Comparison of ENCODE assay signal across 9 cellular contexts in the genomic region with DNA sequence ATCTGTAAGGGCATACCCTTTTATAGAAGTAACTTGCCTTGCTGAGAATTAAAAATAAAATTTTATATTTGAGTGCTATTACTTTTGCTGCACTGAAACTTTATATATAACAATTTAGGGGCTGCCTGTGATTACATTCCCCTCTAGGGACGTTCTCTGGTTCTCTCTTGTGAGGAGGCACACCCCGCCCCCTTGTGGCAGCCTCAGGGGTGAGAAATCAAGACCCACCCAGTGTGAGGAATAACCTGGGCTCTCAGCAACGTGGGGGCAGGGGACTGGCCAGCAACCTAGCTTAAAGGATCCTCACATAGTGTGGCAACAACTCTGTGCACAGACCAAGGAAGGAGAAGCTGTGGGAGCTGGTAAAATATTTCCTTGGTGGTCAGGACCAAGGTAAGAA. TPM values are rescaled to one million over a fixed set of nuclear protein-coding genes. Genes with fewer than 3 reads are reported as not detected.
A peak's percentile ranks its signal among the peaks of the same experiment; 100 is the strongest.
DNase-seq lines count a peak whose midpoint lies in the region; ATAC-seq and TF ChIP-seq lines count a peak whose summit lies in the region.
"Had no signal": no experiment of that assay in that cellular context is flagged by ENCODE, and none has a peak within 500 bp of the region (broad histone marks: within the 10 kb centered on the region; RNA-seq: fewer than 3 reads in every experiment).

No MANE protein-coding gene starts in this region.

- no peaks in the 10 kb centered on the region for H3K27me3 ChIP-seq in MG63
- H3K27me3 ChIP-seq in vagina, result no peaks in the 10 kb centered on the region

- H3K27ac ChIP-seq in vagina, result no peak overlapping the region

- no peaks in the 10 kb centered on the region for H3K4me1 ChIP-seq in vagina

- H3K36me3 ChIP-seq in MG63 (no peaks in the 10 kb centered on the region), vagina (no peaks in the 10 kb centered on the region)

- no peaks in the 10 kb centered on the region for H3K9me3 ChIP-seq in MG63
- H3K9me3 ChIP-seq in vagina, result no peaks in the 10 kb centered on the region

- H3K4me3 ChIP-seq in MG63, result no peak overlapping the region
- H3K4me3 ChIP-seq in vagina, result no peak overlapping the region

- TF ChIP-seq CTCF in vagina (IDR thresholded peaks at IDR 0.05), result no peak

- intact Hi-C loops in vagina (cut with DNase I), result no loop called here

- DNase-seq in D341Med (ENCODE audit: low spot score), result peak; percentile 55
- peak; percentile 18 for DNase-seq in MG63
- DNase-seq in activated T-cell treated with anti-CD3 and anti-CD28 coated beads for 24 hours (ENCODE audit: low read depth), result peak; percentile 26
- DNase-seq in kidney tubule cell (ENCODE audit: low spot score), result peak; percentile 26
- no peak for DNase-seq in vagina (ENCODE audit: extremely low spot score in 2 of 2)

- ATAC-seq in HG03439 (IDR thresholded peaks at IDR 0.05; ENCODE audit: unreplicated experiment), result no peak
- ATAC-seq in GM19324 (IDR thresholded peaks at IDR 0.05; ENCODE audit: low FRiP score, unreplicated experiment), result no peak
- no peak for ATAC-seq in HG03095 (IDR thresholded peaks at IDR 0.05; ENCODE audit: unreplicated experiment)

- TF ChIP-seq POLR2A in vagina (IDR thresholded peaks at IDR 0.05), result no peak

RNA-seq across cellular contexts. Expression of a gene that starts 43.7 kb away (rescaled TPM):
- not detected in 2 replicates for total RNA-seq in MG63 (2014; rRNA removed; shearing (Covaris generic); ENCODE audit: low replicate concordance)
- not detected for total RNA-seq in vagina
- total RNA-seq: temporal lobe had no signal

RNA-seq across cellular contexts. Expression of a gene that starts 51.6 kb away (rescaled TPM):
- total RNA-seq in MG63 (2014; rRNA removed; shearing (Covaris generic); ENCODE audit: low replicate concordance), result not detected in 2 replicates
- total RNA-seq in vagina, result 1.2 TPM

RNA-seq across cellular contexts. Expression of a gene that starts 55.6 kb away (rescaled TPM):
- total RNA-seq in MG63 (2014; rRNA removed; shearing (Covaris generic); ENCODE audit: low replicate concordance), result not detected in 2 replicates
- not detected for total RNA-seq in vagina
- total RNA-seq: temporal lobe had no signal

Comparison
In these comparisons a context has a peak if more than half of its experiments do, and no peak if none do; other contexts are left out.
1. DNase-seq: peak in D341Med (single experiment), MG63 (single experiment), activated T-cell treated with anti-CD3 and anti-CD28 coated beads for 24 hours (single experiment) and kidney tubule cell (single experiment); none in vagina (0 of 2).